In the genomic region with DNA sequence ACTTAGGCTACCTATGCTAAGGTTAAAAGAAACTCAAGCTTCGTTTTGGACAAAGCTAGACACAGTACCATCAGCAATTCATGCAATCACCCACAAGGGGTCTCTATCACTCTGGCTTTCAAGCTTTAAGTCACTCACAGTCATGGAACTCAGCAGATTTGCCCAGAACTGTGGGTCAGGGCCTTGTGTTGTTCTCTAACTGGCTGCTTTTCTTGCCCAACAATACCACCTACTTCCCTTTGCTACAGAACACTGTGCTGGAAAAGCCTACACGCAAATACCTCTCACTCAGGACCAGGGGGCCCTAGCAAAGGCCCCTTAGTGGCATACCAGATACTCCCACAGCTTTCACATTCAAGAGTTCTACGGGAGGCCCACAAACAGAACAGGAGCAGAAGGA, we compare ENCODE assay signal across 8 cellular contexts. TPM values are rescaled to one million over a fixed set of nuclear protein-coding genes. Genes with fewer than 3 reads are reported as not detected.
DNase-seq lines count a peak whose midpoint lies in the region; ATAC-seq and TF ChIP-seq lines count a peak whose summit lies in the region.

No MANE protein-coding gene starts in this region.

- peak overlapping the region; percentile 85 for H3K27ac Mint-ChIP-seq in activated CD4-positive, alpha-beta memory T cell treated with anti-CD3 and anti-CD28 coated beads, Interleukin-2, amount 10 ng/mL, durations not matched to agents 7 days and 5 days

- H3K27me3 ChIP-seq in mucosa of rectum (ENCODE audit: control insufficient read depth in 2 of 2, insufficient read depth in 2 of 2, low read length in 2 of 2) (no peaks in the 10 kb centered on the region), tibial artery (no peaks in the 10 kb centered on the region)

- peak overlapping the region in 1 of 2 donors; percentile 5 for H3K9ac ChIP-seq in mucosa of rectum (ENCODE audit: low read depth in 1 of 2, low read length in 2 of 2)

- H3K27me3 Mint-ChIP-seq in activated CD4-positive, alpha-beta memory T cell treated with anti-CD3 and anti-CD28 coated beads, Interleukin-2, amount 10 ng/mL, durations not matched to agents 7 days and 5 days, result no peaks in the 10 kb centered on the region

- peaks cover 49% of the 10 kb centered on the region for H3K4me1 Mint-ChIP-seq in activated CD4-positive, alpha-beta memory T cell treated with anti-CD3 and anti-CD28 coated beads, Interleukin-2, amount 10 ng/mL, durations not matched to agents 7 days and 5 days

- TF ChIP-seq POLR2A in erythroblast (IDR thresholded peaks at IDR 0.05; ENCODE audit: low read length), result no peak

- intact Hi-C loops in tibial artery (cut with DNase I; ENCODE audit: low total_unique reads), result loop anchor here (2.0 kb wide), 1 partner anchor 41 kb away; a partner anchor contains a TSS

- ATAC-seq in GM18909 (IDR thresholded peaks at IDR 0.05; ENCODE audit: poor library complexity, unreplicated experiment) (peak; percentile 82), HG03378 (IDR thresholded peaks at IDR 0.05; ENCODE audit: unreplicated experiment) (peak; percentile 86)

- H3K4me3 ChIP-seq in mucosa of rectum (ENCODE audit: low read length in 2 of 2) (no peak overlapping the region), tibial artery (no peak overlapping the region)

- TF ChIP-seq CTCF in C4-2B (conservative IDR thresholded peaks at IDR 0.05) (peak; percentile 83), tibial artery (IDR thresholded peaks at IDR 0.05) (peak; percentile 88 to 96)

- peaks cover 60% of the 10 kb centered on the region for H3K36me3 Mint-ChIP-seq in activated CD4-positive, alpha-beta memory T cell treated with anti-CD3 and anti-CD28 coated beads, Interleukin-2, amount 10 ng/mL, durations not matched to agents 7 days and 5 days (ENCODE audit: low read depth)

- peaks cover 5 to 18% of the 10 kb centered on the region in 2 donors for H3K36me3 ChIP-seq in mucosa of rectum (ENCODE audit: control insufficient read depth in 2 of 2, insufficient read depth in 2 of 2, low read length in 2 of 2)
- peaks cover 5 to 34% (median 20%) of the 10 kb centered on the region in 3 donors for H3K36me3 ChIP-seq in tibial artery

- no peaks in the 10 kb centered on the region for H3K9me3 Mint-ChIP-seq in activated CD4-positive, alpha-beta memory T cell treated with anti-CD3 and anti-CD28 coated beads, Interleukin-2, amount 10 ng/mL, durations not matched to agents 7 days and 5 days

- H3K4me1 ChIP-seq in mucosa of rectum (ENCODE audit: control insufficient read depth in 2 of 2, insufficient read depth in 2 of 2, low read length in 2 of 2) (peaks cover 0 to 6% of the 10 kb centered on the region in 2 donors), tibial artery (peaks cover 0 to 28% (median 6%) of the 10 kb centered on the region in 4 donors)

- DNase-seq in NCI-H69 (lab: John Stamatoyannopoulos, UW), result peak; percentile 66
- peak; percentile 65 for DNase-seq in activated CD4-positive, alpha-beta memory T cell treated with anti-CD3 and anti-CD28 coated beads, Interleukin-2, amount 10 ng/mL, durations not matched to agents 7 days and 5 days
- DNase-seq in erythroblast (lab: John Stamatoyannopoulos, UW), result peak; percentile 81 to 88
- DNase-seq in tibial artery, result peak; percentile 80 to 87

- no peak overlapping the region for H3K27ac ChIP-seq in C4-2B
- H3K27ac ChIP-seq in mucosa of rectum (ENCODE audit: low read depth in 2 of 2, low read length in 2 of 2), result peak overlapping the region; percentile 52 to 57
- peak overlapping the region; percentile 73 to 78 for H3K27ac ChIP-seq in tibial artery

- CTCF ChIA-PET in activated CD4-positive, alpha-beta memory T cell treated with anti-CD3 and anti-CD28 coated beads, Interleukin-2, amount 10 ng/mL, durations not matched to agents 7 days and 5 days (lab: Charles Lee), result interaction anchor here (0.5 to 8.0 kb wide), 33 partner anchors 9 to 1246 kb away, joined by 3 to 230 read pairs (median 4); a partner anchor contains a TSS

- no peak overlapping the region for H3K4me3 Mint-ChIP-seq in activated CD4-positive, alpha-beta memory T cell treated with anti-CD3 and anti-CD28 coated beads, Interleukin-2, amount 10 ng/mL, durations not matched to agents 7 days and 5 days

- H3K9me3 ChIP-seq in mucosa of rectum (ENCODE audit: control insufficient read depth in 2 of 2, low read length in 2 of 2), result no peaks in the 10 kb centered on the region
- no peaks in the 10 kb centered on the region for H3K9me3 ChIP-seq in tibial artery

- POLR2A ChIA-PET in activated CD4-positive, alpha-beta memory T cell treated with anti-CD3 and anti-CD28 coated beads, Interleukin-2, amount 10 ng/mL, durations not matched to agents 7 days and 5 days (lab: Charles Lee), result interaction anchor here (0.7 to 4.0 kb wide), 7 partner anchors 9 to 344 kb away, joined by 3 to 131 read pairs (median 6); a partner anchor contains a TSS

RNA-seq across cellular contexts. Expression of a gene that starts 9.1 kb away (rescaled TPM):
- total RNA-seq in activated CD4-positive, alpha-beta memory T cell treated with anti-CD3 and anti-CD28 coated beads, Interleukin-2, amount 10 ng/mL, durations not matched to agents 7 days and 5 days, result 10 to 100 TPM; 51.7 to 59.2 TPM

RNA-seq across cellular contexts. Expression of a gene that starts 19.4 kb away (rescaled TPM):
- 1 to 10 TPM; 8.7 to 9.6 TPM for total RNA-seq in activated CD4-positive, alpha-beta memory T cell treated with anti-CD3 and anti-CD28 coated beads, Interleukin-2, amount 10 ng/mL, durations not matched to agents 7 days and 5 days

RNA-seq across cellular contexts. Expression of a gene that starts 19.6 kb away (rescaled TPM):
- total RNA-seq in activated CD4-positive, alpha-beta memory T cell treated with anti-CD3 and anti-CD28 coated beads, Interleukin-2, amount 10 ng/mL, durations not matched to agents 7 days and 5 days, result under 1 TPM; 0.28 to 0.65 TPM

RNA-seq across cellular contexts. Expression of a gene that starts 41.6 kb away (rescaled TPM):
- 100 to 1,000 TPM; 127 to 128 TPM for total RNA-seq in activated CD4-positive, alpha-beta memory T cell treated with anti-CD3 and anti-CD28 coated beads, Interleukin-2, amount 10 ng/mL, durations not matched to agents 7 days and 5 days

RNA-seq across cellular contexts. Expression of a gene that starts 53.2 kb away (rescaled TPM):
- total RNA-seq in activated CD4-positive, alpha-beta memory T cell treated with anti-CD3 and anti-CD28 coated beads, Interleukin-2, amount 10 ng/mL, durations not matched to agents 7 days and 5 days, result not detected
